11 cellular contexts compared by ENCODE assay signal in genomic region chr7:26891400-26892355, GRCh38. TPM values are rescaled to one million over a fixed set of nuclear protein-coding genes. Genes with fewer than 3 reads are reported as not detected.
DNase-seq lines count a peak whose midpoint lies in the region; ATAC-seq and TF ChIP-seq lines count a peak whose summit lies in the region.
"Had no signal": no experiment of that assay in that cellular context is flagged by ENCODE, and none has a peak within 500 bp of the region (broad histone marks: within the 10 kb centered on the region; RNA-seq: fewer than 3 reads in every experiment).

No MANE protein-coding gene starts in this region.

- DNase-seq in H4 (ENCODE audit: low spot score): peak; percentile 61
- DNase-seq in HS-5 (ENCODE audit: low read depth): peak; percentile 51
- peak; percentile 33 for DNase-seq in fibroblast of villous mesenchyme (ENCODE audit: low read depth)
- DNase-seq in vagina (ENCODE audit: extremely low spot score in 2 of 2): no peak
- no peak for DNase-seq in stimulated activated CD4-positive, alpha-beta T cell treated with anti-CD3 and anti-CD28 coated beads, Interleukin-2, amount 100 ng/mL, for 48 hours
- no peak for DNase-seq in D341Med (ENCODE audit: low spot score)
- DNase-seq in cortex of kidney (lab: John Stamatoyannopoulos, UW): no peak
- DNase-seq: COR-L47; stimulated activated CD4-positive, alpha-beta T cell treated with anti-CD3 and anti-CD28 coated beads, Interleukin-4, amount 100 ng/mL, for 1 hour had no signal

- ATAC-seq in GM18502 (IDR thresholded peaks at IDR 0.05; ENCODE audit: poor library complexity, unreplicated experiment): peak; percentile 68

- H3K36me3 ChIP-seq in vagina: no peaks in the 10 kb centered on the region
- H3K36me3 ChIP-seq: thoracic aorta had no signal

- H3K9me3 ChIP-seq in vagina: no peaks in the 10 kb centered on the region
- H3K9me3 ChIP-seq: thoracic aorta had no signal

- no peaks in the 10 kb centered on the region for H3K27me3 ChIP-seq in vagina

- TF ChIP-seq CTCF in fibroblast of villous mesenchyme (IDR thresholded peaks at IDR 0.05; ENCODE audit: insufficient read depth, low read depth, low read length) (no peak), vagina (IDR thresholded peaks at IDR 0.05) (no peak)

- no peak for TF ChIP-seq POLR2A in vagina (IDR thresholded peaks at IDR 0.05)

- H3K27ac ChIP-seq in vagina: no peak overlapping the region
- H3K27ac ChIP-seq: thoracic aorta had no signal

- no peak overlapping the region for H3K4me3 ChIP-seq in fibroblast of villous mesenchyme (ENCODE audit: low read depth, low read length)
- no peak overlapping the region for H3K4me3 ChIP-seq in vagina
- H3K4me3 ChIP-seq: thoracic aorta had no signal

- H3K4me1 ChIP-seq in vagina: no peaks in the 10 kb centered on the region

- intact Hi-C loops in vagina (cut with DNase I): no loop called here

RNA-seq across cellular contexts. Expression of gene SKAP2, which starts 27.3 kb away (rescaled TPM):
- 42.4 and 55.7 TPM in 2 replicates for total RNA-seq in H4 (2014; rRNA removed; shearing (Covaris generic))
- 6.8 and 10.4 TPM in 2 replicates for total RNA-seq in fibroblast of villous mesenchyme
- total RNA-seq in vagina: 12.8 TPM

Comparison
In these comparisons a context has a peak if more than half of its experiments do, and no peak if none do; other contexts are left out.
1. DNase-seq: peak in H4 (single experiment), HS-5 (single experiment) and fibroblast of villous mesenchyme (single experiment); none in vagina (0 of 2), stimulated activated CD4-positive, alpha-beta T cell treated with anti-CD3 and anti-CD28 coated beads, Interleukin-2, amount 100 ng/mL, for 48 hours (0 of 2), D341Med (single experiment) and cortex of kidney (single experiment).